1 cellular context compared by ENCODE assay signal in the genomic region with DNA sequence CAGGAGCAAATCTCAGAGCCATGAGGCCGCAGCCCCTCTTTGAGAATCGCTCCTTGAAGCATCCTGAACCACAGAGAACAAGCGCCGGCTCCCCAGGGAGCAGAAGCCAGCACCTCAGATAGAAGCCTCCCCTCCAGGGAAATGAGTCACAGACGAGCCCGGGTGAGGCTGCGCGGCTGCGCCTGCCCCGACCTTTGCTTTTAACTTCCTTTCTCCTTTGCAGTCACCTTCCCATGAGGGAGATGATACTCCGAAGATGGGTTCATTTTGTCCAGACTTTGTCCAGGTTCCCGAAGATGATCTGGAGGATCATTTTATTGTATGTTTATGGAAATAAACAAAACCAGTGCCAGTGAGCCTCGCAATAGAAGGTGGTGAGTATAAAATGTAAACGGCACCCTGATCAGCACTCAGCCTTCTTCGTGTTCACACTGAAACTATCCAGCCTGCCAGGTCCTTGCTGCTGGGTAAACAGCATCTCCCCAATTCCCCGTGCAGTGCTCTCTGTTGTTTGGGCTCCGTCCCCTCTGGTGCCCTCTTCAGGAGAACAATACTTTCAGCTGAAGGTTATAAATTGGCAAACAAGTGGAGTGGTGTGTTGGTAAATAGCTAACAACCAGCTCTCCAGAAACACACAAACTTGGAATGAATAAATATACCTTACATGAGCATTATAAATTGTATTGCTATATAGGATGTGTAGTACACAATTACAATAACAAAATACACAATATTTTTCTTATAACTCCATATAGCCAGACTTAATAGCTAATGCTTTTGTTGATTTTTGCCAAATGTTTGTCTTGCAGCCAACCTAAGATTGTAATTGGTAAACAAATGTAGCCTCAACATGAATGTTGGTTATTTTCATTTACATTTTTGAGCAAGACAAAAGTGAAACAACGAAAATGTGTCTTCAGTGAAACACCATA.
TF ChIP-seq lines count a peak whose summit lies in the region.

No MANE protein-coding gene starts in this region.

TF ChIP-seq in HepG2, 621 proteins besides CTCF, POLR2A, EP300 and RAD21 (continued from another document and continues in another):
- TF ChIP-seq, protein P1, sequence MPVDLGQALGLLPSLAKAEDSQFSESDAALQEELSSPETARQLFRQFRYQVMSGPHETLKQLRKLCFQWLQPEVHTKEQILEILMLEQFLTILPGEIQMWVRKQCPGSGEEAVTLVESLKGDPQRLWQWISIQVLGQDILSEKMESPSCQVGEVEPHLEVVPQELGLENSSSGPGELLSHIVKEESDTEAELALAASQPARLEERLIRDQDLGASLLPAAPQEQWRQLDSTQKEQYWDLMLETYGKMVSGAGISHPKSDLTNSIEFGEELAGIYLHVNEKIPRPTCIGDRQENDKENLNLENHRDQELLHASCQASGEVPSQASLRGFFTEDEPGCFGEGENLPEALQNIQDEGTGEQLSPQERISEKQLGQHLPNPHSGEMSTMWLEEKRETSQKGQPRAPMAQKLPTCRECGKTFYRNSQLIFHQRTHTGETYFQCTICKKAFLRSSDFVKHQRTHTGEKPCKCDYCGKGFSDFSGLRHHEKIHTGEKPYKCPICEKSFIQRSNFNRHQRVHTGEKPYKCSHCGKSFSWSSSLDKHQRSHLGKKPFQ (CRISPR knock-in tag; IDR thresholded peaks at IDR 0.05; ENCODE audit: insufficient replicate concordance) = no peak
- TF ChIP-seq ZNF564 (CRISPR knock-in tag; IDR thresholded peaks at IDR 0.05) (no peak), ATF7-NPFF (CRISPR knock-in tag; IDR thresholded peaks at IDR 0.05; ENCODE audit: low read depth) (no peak), MAFK (conservative IDR thresholded peaks at IDR 0.05 in 1 of 2, IDR thresholded peaks at IDR 0.05 in 1 of 2; ENCODE audit: low read length in 2 of 2) (no peak), ZNF263 (CRISPR knock-in tag; IDR thresholded peaks at IDR 0.05) (peak; percentile 68), ZNF761 (CRISPR knock-in tag; conservative IDR thresholded peaks at IDR 0.05) (no peak), ZNF577 (CRISPR knock-in tag; IDR thresholded peaks at IDR 0.05; ENCODE audit: borderline replicate concordance, low read depth) (no peak), ZNF569 (CRISPR knock-in tag; IDR thresholded peaks at IDR 0.05; ENCODE audit: borderline replicate concordance) (no peak), REXO4 (CRISPR knock-in tag; IDR thresholded peaks at IDR 0.05; ENCODE audit: borderline replicate concordance) (no peak), ZNF501 (CRISPR knock-in tag; IDR thresholded peaks at IDR 0.05) (no peak), FOXA1 (IDR thresholded peaks at IDR 0.05) (no peak), FOXA1 (CRISPR knock-in tag; IDR thresholded peaks at IDR 0.05) (peak; percentile 77), SNAPC2 (CRISPR knock-in tag; IDR thresholded peaks at IDR 0.05) (no peak), RCOR2 (CRISPR knock-in tag; IDR thresholded peaks at IDR 0.05) (no peak), ZNF644 (CRISPR knock-in tag; IDR thresholded peaks at IDR 0.05; ENCODE audit: low read depth) (no peak)
- TF ChIP-seq, protein P2, sequence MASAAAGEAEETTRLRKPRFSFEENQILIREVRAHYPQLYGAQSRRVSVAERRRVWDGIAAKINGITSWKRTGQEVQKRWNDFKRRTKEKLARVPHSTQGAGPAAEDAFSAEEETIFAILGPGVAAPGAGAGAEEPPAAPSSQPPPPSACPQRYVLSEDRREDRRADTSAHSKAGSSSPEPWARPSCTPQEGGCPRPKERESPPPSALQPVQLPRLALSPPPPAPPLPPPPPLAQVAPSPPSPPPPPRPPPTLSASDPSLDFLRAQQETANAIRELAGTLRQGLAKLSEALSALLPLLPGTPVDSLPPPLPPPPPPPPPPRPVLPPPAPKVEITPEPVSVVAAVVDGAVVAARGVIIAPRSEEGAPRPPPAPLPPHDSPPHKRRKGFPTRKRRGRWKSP (CRISPR knock-in tag; IDR thresholded peaks at IDR 0.05) = no peak
- TF ChIP-seq, protein P3, sequence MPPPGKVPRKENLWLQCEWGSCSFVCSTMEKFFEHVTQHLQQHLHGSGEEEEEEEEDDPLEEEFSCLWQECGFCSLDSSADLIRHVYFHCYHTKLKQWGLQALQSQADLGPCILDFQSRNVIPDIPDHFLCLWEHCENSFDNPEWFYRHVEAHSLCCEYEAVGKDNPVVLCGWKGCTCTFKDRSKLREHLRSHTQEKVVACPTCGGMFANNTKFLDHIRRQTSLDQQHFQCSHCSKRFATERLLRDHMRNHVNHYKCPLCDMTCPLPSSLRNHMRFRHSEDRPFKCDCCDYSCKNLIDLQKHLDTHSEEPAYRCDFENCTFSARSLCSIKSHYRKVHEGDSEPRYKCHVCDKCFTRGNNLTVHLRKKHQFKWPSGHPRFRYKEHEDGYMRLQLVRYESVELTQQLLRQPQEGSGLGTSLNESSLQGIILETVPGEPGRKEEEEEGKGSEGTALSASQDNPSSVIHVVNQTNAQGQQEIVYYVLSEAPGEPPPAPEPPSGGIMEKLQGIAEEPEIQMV (CRISPR knock-in tag; IDR thresholded peaks at IDR 0.05; ENCODE audit: low read depth) = no peak
- TF ChIP-seq, protein P4, sequence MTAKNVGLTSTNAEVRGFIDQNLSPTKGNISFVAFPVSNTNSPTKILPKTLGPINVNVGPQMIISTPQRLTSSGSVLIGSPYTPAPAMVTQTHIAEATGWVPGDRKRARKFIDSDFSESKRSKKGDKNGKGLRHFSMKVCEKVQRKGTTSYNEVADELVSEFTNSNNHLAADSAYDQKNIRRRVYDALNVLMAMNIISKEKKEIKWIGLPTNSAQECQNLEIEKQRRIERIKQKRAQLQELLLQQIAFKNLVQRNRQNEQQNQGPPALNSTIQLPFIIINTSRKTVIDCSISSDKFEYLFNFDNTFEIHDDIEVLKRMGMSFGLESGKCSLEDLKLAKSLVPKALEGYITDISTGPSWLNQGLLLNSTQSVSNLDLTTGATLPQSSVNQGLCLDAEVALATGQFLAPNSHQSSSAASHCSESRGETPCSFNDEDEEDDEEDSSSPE (CRISPR knock-in tag; IDR thresholded peaks at IDR 0.05) = no peak
- TF ChIP-seq, protein P5, sequence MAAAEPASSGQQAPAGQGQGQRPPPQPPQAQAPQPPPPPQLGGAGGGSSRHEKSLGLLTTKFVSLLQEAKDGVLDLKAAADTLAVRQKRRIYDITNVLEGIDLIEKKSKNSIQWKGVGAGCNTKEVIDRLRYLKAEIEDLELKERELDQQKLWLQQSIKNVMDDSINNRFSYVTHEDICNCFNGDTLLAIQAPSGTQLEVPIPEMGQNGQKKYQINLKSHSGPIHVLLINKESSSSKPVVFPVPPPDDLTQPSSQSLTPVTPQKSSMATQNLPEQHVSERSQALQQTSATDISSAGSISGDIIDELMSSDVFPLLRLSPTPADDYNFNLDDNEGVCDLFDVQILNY (CRISPR knock-in tag; conservative IDR thresholded peaks at IDR 0.05) = no peak
- TF ChIP-seq, protein P6, sequence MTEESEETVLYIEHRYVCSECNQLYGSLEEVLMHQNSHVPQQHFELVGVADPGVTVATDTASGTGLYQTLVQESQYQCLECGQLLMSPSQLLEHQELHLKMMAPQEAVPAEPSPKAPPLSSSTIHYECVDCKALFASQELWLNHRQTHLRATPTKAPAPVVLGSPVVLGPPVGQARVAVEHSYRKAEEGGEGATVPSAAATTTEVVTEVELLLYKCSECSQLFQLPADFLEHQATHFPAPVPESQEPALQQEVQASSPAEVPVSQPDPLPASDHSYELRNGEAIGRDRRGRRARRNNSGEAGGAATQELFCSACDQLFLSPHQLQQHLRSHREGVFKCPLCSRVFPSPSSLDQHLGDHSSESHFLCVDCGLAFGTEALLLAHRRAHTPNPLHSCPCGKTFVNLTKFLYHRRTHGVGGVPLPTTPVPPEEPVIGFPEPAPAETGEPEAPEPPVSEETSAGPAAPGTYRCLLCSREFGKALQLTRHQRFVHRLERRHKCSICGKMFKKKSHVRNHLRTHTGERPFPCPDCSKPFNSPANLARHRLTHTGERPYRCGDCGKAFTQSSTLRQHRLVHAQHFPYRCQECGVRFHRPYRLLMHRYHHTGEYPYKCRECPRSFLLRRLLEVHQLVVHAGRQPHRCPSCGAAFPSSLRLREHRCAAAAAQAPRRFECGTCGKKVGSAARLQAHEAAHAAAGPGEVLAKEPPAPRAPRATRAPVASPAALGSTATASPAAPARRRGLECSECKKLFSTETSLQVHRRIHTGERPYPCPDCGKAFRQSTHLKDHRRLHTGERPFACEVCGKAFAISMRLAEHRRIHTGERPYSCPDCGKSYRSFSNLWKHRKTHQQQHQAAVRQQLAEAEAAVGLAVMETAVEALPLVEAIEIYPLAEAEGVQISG (CRISPR knock-in tag; IDR thresholded peaks at IDR 0.05) = no peak
- TF ChIP-seq, protein P7, sequence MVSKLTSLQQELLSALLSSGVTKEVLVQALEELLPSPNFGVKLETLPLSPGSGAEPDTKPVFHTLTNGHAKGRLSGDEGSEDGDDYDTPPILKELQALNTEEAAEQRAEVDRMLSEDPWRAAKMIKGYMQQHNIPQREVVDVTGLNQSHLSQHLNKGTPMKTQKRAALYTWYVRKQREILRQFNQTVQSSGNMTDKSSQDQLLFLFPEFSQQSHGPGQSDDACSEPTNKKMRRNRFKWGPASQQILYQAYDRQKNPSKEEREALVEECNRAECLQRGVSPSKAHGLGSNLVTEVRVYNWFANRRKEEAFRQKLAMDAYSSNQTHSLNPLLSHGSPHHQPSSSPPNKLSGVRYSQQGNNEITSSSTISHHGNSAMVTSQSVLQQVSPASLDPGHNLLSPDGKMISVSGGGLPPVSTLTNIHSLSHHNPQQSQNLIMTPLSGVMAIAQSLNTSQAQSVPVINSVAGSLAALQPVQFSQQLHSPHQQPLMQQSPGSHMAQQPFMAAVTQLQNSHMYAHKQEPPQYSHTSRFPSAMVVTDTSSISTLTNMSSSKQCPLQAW (CRISPR knock-in tag; IDR thresholded peaks at IDR 0.05) = no peak
- TF ChIP-seq, protein P8, sequence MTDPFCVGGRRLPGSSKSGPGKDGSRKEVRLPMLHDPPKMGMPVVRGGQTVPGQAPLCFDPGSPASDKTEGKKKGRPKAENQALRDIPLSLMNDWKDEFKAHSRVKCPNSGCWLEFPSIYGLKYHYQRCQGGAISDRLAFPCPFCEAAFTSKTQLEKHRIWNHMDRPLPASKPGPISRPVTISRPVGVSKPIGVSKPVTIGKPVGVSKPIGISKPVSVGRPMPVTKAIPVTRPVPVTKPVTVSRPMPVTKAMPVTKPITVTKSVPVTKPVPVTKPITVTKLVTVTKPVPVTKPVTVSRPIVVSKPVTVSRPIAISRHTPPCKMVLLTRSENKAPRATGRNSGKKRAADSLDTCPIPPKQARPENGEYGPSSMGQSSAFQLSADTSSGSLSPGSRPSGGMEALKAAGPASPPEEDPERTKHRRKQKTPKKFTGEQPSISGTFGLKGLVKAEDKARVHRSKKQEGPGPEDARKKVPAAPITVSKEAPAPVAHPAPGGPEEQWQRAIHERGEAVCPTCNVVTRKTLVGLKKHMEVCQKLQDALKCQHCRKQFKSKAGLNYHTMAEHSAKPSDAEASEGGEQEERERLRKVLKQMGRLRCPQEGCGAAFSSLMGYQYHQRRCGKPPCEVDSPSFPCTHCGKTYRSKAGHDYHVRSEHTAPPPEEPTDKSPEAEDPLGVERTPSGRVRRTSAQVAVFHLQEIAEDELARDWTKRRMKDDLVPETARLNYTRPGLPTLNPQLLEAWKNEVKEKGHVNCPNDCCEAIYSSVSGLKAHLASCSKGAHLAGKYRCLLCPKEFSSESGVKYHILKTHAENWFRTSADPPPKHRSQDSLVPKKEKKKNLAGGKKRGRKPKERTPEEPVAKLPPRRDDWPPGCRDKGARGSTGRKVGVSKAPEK (CRISPR knock-in tag; IDR thresholded peaks at IDR 0.05; ENCODE audit: borderline replicate concordance) = no peak
- TF ChIP-seq, protein P9, sequence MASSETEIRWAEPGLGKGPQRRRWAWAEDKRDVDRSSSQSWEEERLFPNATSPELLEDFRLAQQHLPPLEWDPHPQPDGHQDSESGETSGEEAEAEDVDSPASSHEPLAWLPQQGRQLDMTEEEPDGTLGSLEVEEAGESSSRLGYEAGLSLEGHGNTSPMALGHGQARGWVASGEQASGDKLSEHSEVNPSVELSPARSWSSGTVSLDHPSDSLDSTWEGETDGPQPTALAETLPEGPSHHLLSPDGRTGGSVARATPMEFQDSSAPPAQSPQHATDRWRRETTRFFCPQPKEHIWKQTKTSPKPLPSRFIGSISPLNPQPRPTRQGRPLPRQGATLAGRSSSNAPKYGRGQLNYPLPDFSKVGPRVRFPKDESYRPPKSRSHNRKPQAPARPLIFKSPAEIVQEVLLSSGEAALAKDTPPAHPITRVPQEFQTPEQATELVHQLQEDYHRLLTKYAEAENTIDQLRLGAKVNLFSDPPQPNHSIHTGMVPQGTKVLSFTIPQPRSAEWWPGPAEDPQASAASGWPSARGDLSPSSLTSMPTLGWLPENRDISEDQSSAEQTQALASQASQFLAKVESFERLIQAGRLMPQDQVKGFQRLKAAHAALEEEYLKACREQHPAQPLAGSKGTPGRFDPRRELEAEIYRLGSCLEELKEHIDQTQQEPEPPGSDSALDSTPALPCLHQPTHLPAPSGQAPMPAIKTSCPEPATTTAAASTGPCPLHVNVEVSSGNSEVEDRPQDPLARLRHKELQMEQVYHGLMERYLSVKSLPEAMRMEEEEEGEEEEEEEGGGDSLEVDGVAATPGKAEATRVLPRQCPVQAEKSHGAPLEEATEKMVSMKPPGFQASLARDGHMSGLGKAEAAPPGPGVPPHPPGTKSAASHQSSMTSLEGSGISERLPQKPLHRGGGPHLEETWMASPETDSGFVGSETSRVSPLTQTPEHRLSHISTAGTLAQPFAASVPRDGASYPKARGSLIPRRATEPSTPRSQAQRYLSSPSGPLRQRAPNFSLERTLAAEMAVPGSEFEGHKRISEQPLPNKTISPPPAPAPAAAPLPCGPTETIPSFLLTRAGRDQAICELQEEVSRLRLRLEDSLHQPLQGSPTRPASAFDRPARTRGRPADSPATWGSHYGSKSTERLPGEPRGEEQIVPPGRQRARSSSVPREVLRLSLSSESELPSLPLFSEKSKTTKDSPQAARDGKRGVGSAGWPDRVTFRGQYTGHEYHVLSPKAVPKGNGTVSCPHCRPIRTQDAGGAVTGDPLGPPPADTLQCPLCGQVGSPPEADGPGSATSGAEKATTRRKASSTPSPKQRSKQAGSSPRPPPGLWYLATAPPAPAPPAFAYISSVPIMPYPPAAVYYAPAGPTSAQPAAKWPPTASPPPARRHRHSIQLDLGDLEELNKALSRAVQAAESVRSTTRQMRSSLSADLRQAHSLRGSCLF (CRISPR knock-in tag; IDR thresholded peaks at IDR 0.05; ENCODE audit: borderline replicate concordance) = no peak
